19 cellular contexts compared by ENCODE assay signal in genomic region chr18:28793911-28794310, GRCh38.
DNase-seq lines count a peak whose midpoint lies in the region; ATAC-seq, FAIRE-seq and TF ChIP-seq lines count a peak whose summit lies in the region.
"Had no signal": no experiment of that assay in that cellular context is flagged by ENCODE, and none has a peak within 500 bp of the region (broad histone marks: within the 10 kb centered on the region; RNA-seq: fewer than 3 reads in every experiment).

No MANE protein-coding gene starts in this region.

- H3K4me1 ChIP-seq in DND-41 (ENCODE audit: insufficient read depth, low read length) = peaks cover 20% of the 10 kb centered on the region
- no peaks in the 10 kb centered on the region for H3K4me1 ChIP-seq in pancreas
- H3K4me1 ChIP-seq: sigmoid colon, upper lobe of right lung had no signal

- H4K20me1 ChIP-seq in DND-41 (ENCODE audit: insufficient read depth, low read length) = no peaks in the 10 kb centered on the region

- FAIRE-seq in pancreas (lab: Jason Lieb, UNC) = no peak
- FAIRE-seq: GM12878 had no signal

- H3K27ac Mint-ChIP-seq in brain = peak overlapping the region in 3 of 5 experiments; percentile 9 to 31 (median 12)
- H3K27ac Mint-ChIP-seq: activated CD4-positive, alpha-beta T cell treated with anti-CD3 and anti-CD28 coated beads, Interleukin-2, amount 10 ng/mL, durations not matched to agents 24 days and 14 days; endodermal cell; T-cell had no signal

- TF ChIP-seq CTCF in DND-41 (IDR thresholded peaks at IDR 0.05; ENCODE audit: borderline replicate concordance, extremely low read depth, low read length, poor library complexity, severe bottlenecking) = no peak
- TF ChIP-seq CTCF in brain (conservative IDR thresholded peaks at IDR 0.05) = no peak
- no peak for TF ChIP-seq CTCF in pancreas (IDR thresholded peaks at IDR 0.05)

- no peaks in the 10 kb centered on the region for H3K27me3 ChIP-seq in DND-41 (ENCODE audit: insufficient read depth, low read length, poor library complexity)
- H3K27me3 ChIP-seq in pancreas = no peaks in the 10 kb centered on the region
- H3K27me3 ChIP-seq: sigmoid colon, upper lobe of right lung had no signal

- ATAC-seq in DND-41 (ENCODE audit: insufficient read depth, low read depth) (no peak), pancreas (no peak)
- ATAC-seq: GM12878, T-cell, upper lobe of right lung had no signal

- peaks cover 52% of the 10 kb centered on the region for H3K4me1 Mint-ChIP-seq in brain
- H3K4me1 Mint-ChIP-seq: activated CD4-positive, alpha-beta T cell treated with anti-CD3 and anti-CD28 coated beads, Interleukin-2, amount 10 ng/mL, durations not matched to agents 24 days and 14 days; T-cell had no signal

- H3K36me3 ChIP-seq in DND-41 (ENCODE audit: insufficient read depth, low read length) (no peaks in the 10 kb centered on the region), pancreas (no peaks in the 10 kb centered on the region)
- H3K36me3 ChIP-seq: sigmoid colon, upper lobe of right lung had no signal

- peak overlapping the region; percentile 15; the same call in 1 of the 2 replicates for H2AFZ ChIP-seq in DND-41 (ENCODE audit: low read depth, low read length)

- H3K27ac ChIP-seq in DND-41 (ENCODE audit: low read length) (no peak overlapping the region), pancreas (no peak overlapping the region)
- H3K27ac ChIP-seq: sigmoid colon, upper lobe of right lung had no signal

- H3K9me3 Mint-ChIP-seq in brain = no peaks in the 10 kb centered on the region
- H3K9me3 Mint-ChIP-seq: endodermal cell had no signal

- H3K4me3 Mint-ChIP-seq in brain = no peak overlapping the region
- H3K4me3 Mint-ChIP-seq: activated CD4-positive, alpha-beta T cell treated with anti-CD3 and anti-CD28 coated beads, Interleukin-2, amount 10 ng/mL, durations not matched to agents 24 days and 14 days; endodermal cell; T-cell had no signal

- DNase-seq in Ammon's horn (ENCODE audit: low spot score) = peak; percentile 27
- DNase-seq in DND-41 = no peak
- DNase-seq in kidney tubule cell (ENCODE audit: low spot score) = peak; percentile 4
- DNase-seq in pancreas = no peak
- no peak for DNase-seq in SHP77 treated with DMSO at 0.1 percent for 48 hours (lab: John Stamatoyannopoulos, UW)
- no peak for DNase-seq in SK-N-DZ (ENCODE audit: low spot score)
- DNase-seq: activated CD4-positive, alpha-beta T cell treated with anti-CD3 and anti-CD28 coated beads, Interleukin-2, amount 10 ng/mL, durations not matched to agents 24 days and 14 days; activated CD8-positive, alpha-beta memory T cell treated with anti-CD3 and anti-CD28 coated beads, Interleukin-2, amount 50 U/mL, for 48 hours; activated gamma-delta T cell; cerebellar nuclear complex; endodermal cell; GF-D8; Kasumi-1; sigmoid colon; stimulated activated CD4-positive, alpha-beta T cell treated with anti-CD3 and anti-CD28 coated beads, Interleukin-2, amount 100 ng/mL, for 24 hours; T-cell; upper lobe of right lung had no signal

- 10 to 16% methylated on average over 1 of the region's 1 CpG for WGBS in pancreas, 2 donors

- H3K27me3 Mint-ChIP-seq in brain = no peaks in the 10 kb centered on the region
- H3K27me3 Mint-ChIP-seq: activated CD4-positive, alpha-beta T cell treated with anti-CD3 and anti-CD28 coated beads, Interleukin-2, amount 10 ng/mL, durations not matched to agents 24 days and 14 days; T-cell had no signal

- no peak overlapping the region for H3K9ac ChIP-seq in DND-41 (ENCODE audit: low read depth, low read length)

- intact Hi-C loops in pancreas (cut with DNase I) = no loop called here

- no peak overlapping the region for H3K4me3 ChIP-seq in DND-41 (ENCODE audit: low read depth in 1 of 2, low read length in 2 of 2)
- no peak overlapping the region for H3K4me3 ChIP-seq in pancreas
- H3K4me3 ChIP-seq: GM12878, sigmoid colon, upper lobe of right lung had no signal

- no peaks in the 10 kb centered on the region for H3K9me3 ChIP-seq in DND-41 (ENCODE audit: insufficient read depth, low read length, severe bottlenecking)
- H3K9me3 ChIP-seq in pancreas = no peaks in the 10 kb centered on the region
- H3K9me3 ChIP-seq: sigmoid colon, upper lobe of right lung had no signal

- H3K4me2 ChIP-seq in DND-41 (ENCODE audit: insufficient read depth, low read length) = no peak overlapping the region

- no peaks in the 10 kb centered on the region for H3K36me3 Mint-ChIP-seq in brain
- H3K36me3 Mint-ChIP-seq: T-cell had no signal

- H3K79me2 ChIP-seq in DND-41 (ENCODE audit: insufficient read depth, low read length) = no peaks in the 10 kb centered on the region

Comparison
In these comparisons a context has a peak if more than half of its experiments do, and no peak if none do; other contexts are left out.
1. DNase-seq: peak in Ammon's horn (single experiment) and kidney tubule cell (single experiment); none in DND-41 (single experiment), pancreas (0 of 6), SHP77 treated with DMSO at 0.1 percent for 48 hours (single experiment) and SK-N-DZ (single experiment).